In the genomic region with DNA sequence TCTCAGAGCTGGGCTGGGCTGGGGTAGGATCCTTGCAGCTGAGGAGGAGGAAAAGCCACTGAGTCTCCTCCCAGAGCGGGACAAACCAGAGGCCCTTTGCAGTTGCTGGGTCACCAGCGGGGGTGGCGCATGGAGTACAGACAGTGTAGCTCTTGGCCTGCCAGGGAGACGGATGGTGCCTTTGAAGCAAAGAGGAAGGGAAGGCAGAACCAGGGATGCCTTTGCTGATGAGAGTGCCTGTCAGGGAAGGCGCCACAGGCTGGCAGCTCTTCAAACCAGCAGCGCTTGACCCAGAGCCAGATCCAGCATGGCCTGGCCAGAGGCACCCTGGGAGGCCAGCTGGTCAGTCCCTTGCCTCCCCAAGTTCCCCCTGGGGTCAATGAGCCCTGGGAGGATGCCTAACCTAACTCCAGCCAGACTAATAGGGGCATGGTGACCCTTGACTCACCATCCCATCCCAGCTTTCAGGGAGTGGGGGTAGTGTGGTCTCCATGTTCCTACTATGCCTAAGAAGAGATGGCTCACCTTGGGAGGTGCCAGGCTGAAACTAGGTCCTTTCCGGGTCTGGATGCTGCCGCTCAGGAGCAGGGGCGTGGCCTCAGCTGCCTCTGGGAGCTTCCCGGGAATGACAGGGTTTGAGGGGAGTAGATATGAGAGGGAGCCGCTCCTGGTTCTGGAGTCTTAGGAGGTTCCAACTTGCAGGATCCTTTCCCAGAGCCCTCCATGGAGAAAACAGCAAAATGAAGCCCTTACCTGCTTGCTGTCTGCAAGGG, we compare ENCODE assay signal across 15 cellular contexts. TPM values are rescaled to one million over a fixed set of nuclear protein-coding genes. Genes with fewer than 3 reads are reported as not detected.
DNase-seq lines count a peak whose midpoint lies in the region; ATAC-seq, FAIRE-seq and TF ChIP-seq lines count a peak whose summit lies in the region.
"Had no signal": no experiment of that assay in that cellular context is flagged by ENCODE, and none has a peak within 500 bp of the region (broad histone marks: within the 10 kb centered on the region; RNA-seq: fewer than 3 reads in every experiment).

No MANE protein-coding gene starts in this region.

- no peaks in the 10 kb centered on the region for H3F3A ChIP-seq in SK-N-SH (replicated peaks; ENCODE audit: insufficient read depth)

- no peak overlapping the region for H3K4me3 ChIP-seq in SK-N-SH (ENCODE audit: low read depth in 2 of 2, low read length in 1 of 2)
- no peak overlapping the region for H3K4me3 ChIP-seq in esophagus muscularis mucosa
- no peak overlapping the region for H3K4me3 ChIP-seq in small intestine (ENCODE audit: low read depth in 1 of 2, low read length in 2 of 2)
- H3K4me3 ChIP-seq: body of pancreas had no signal

- FAIRE-seq in small intestine (lab: Jason Lieb, UNC): no peak

- CTCF ChIA-PET in SK-N-SH (lab: Yijun Ruan, JAX): interaction anchor here (3.8 to 7.7 kb wide), 2 partner anchors 10 to 71 kb away, joined by 19 to 147 read pairs; no protein-coding TSS in a partner anchor

- TF ChIP-seq CTCF in SK-N-SH (IDR thresholded peaks at IDR 0.05) (no peak), esophagus muscularis mucosa (IDR thresholded peaks at IDR 0.05) (no peak)

- in situ Hi-C loops in G401 (cut with HindIII; ENCODE audit: low sequenced_read_pairs): no loop called here

- no peak for TF ChIP-seq POLR2A in esophagus muscularis mucosa (IDR thresholded peaks at IDR 0.05; ENCODE audit: low read depth)

- TF ChIP-seq RAD21 in SK-N-SH (IDR thresholded peaks at IDR 0.05; ENCODE audit: low read length): no peak

- no peaks in the 10 kb centered on the region for H3K9me2 ChIP-seq in SK-N-SH

- POLR2A ChIA-PET in SK-N-SH (lab: Yijun Ruan, JAX): interaction anchor here (0.7 to 2.4 kb wide), 6 partner anchors 11 to 77 kb away, joined by 3 to 6 read pairs (median 4); a partner anchor contains a TSS

- 70% methylated on average over 4 of the region's 11 CpGs for WGBS in SK-N-SH (ENCODE audit: low lambda C conversion rate)
- 76% methylated on average over 11 of the region's 11 CpGs for WGBS in esophagus muscularis mucosa
- WGBS in small intestine, 3 donors: 80 to 92% (median 87%) methylated on average over 11 of the region's 11 CpGs

- no peak overlapping the region for H3K9ac ChIP-seq in SK-N-SH

- H3K9me3 ChIP-seq in SK-N-SH: no peaks in the 10 kb centered on the region
- H3K9me3 ChIP-seq in esophagus muscularis mucosa: no peaks in the 10 kb centered on the region
- H3K9me3 ChIP-seq in small intestine (ENCODE audit: control insufficient read depth, low read depth): no peaks in the 10 kb centered on the region
- H3K9me3 ChIP-seq: body of pancreas had no signal

- TF ChIP-seq EP300 in SK-N-SH (IDR thresholded peaks at IDR 0.05; ENCODE audit: borderline replicate concordance in 1 of 2, low read depth in 1 of 2, low read length in 1 of 2) (no peak), esophagus muscularis mucosa (IDR thresholded peaks at IDR 0.05) (no peak)

- intact Hi-C loops in esophagus muscularis mucosa (cut with DNase I): no loop called here

- H4K20me1 ChIP-seq in SK-N-SH (ENCODE audit: insufficient read depth): no peaks in the 10 kb centered on the region

- DNase-seq in G401 (ENCODE audit: low spot score) (peak; percentile 56), SK-N-SH (peak; percentile 63), esophagus muscularis mucosa (ENCODE audit: extremely low spot score) (peak; percentile 88), occipital lobe (lab: John Stamatoyannopoulos, UW) (peak; percentile 79), small intestine (no peak)
- no peak for DNase-seq in effector CD8-positive, alpha-beta T cell (lab: John Stamatoyannopoulos, UW)
- DNase-seq: activated CD4-positive, alpha-beta T cell treated with anti-CD3 and anti-CD28 coated beads for 4 hours; COR-L47; MM.1S; NCI-H524 treated with DMSO at 0.1 percent for 48 hours had no signal

- H3K4me1 ChIP-seq in SK-N-SH (ENCODE audit: control insufficient read depth in 1 of 2, insufficient read depth in 2 of 2, low read depth in 1 of 2, low read length in 1 of 2): peaks cover 14 to 44% of the 10 kb centered on the region in 2 experiments; a peak in 2 of 4 replicates
- peaks cover 24 to 60% (median 42%) of the 10 kb centered on the region in 4 donors for H3K4me1 ChIP-seq in esophagus muscularis mucosa
- H3K4me1 ChIP-seq in small intestine (ENCODE audit: control insufficient read depth in 2 of 2, insufficient read depth in 1 of 2, low read depth in 1 of 2, low read length in 1 of 2): no peaks in the 10 kb centered on the region

- ATAC-seq in GM19351 (IDR thresholded peaks at IDR 0.05; ENCODE audit: unreplicated experiment): no peak
- no peak for ATAC-seq in HG03159 (IDR thresholded peaks at IDR 0.05; ENCODE audit: unreplicated experiment)
- ATAC-seq: body of pancreas had no signal

- peaks cover 0 to 20% of the 10 kb centered on the region in 2 experiments for H3K36me3 ChIP-seq in SK-N-SH (replicated peaks in 1 of 2; ENCODE audit: control insufficient read depth in 1 of 2, insufficient read depth in 2 of 2, low read length in 1 of 2)
- H3K36me3 ChIP-seq in esophagus muscularis mucosa: peaks cover 0 to 76% (median 44%) of the 10 kb centered on the region in 4 donors
- no peaks in the 10 kb centered on the region for H3K36me3 ChIP-seq in small intestine (ENCODE audit: control insufficient read depth in 2 of 2, insufficient read depth in 2 of 2, low read length in 2 of 2)

- no peaks in the 10 kb centered on the region for H3K79me2 ChIP-seq in SK-N-SH (ENCODE audit: insufficient read depth)

- H2AFZ ChIP-seq in SK-N-SH (ENCODE audit: low read depth): no peak overlapping the region

- peak overlapping the region; percentile 19; the same call in 1 of the 2 replicates for H3K4me2 ChIP-seq in SK-N-SH

- H3K27me3 ChIP-seq in SK-N-SH (ENCODE audit: insufficient read depth) (no peaks in the 10 kb centered on the region), esophagus muscularis mucosa (no peaks in the 10 kb centered on the region), small intestine (ENCODE audit: control insufficient read depth in 2 of 2, insufficient read depth in 2 of 2, low read length in 2 of 2) (no peaks in the 10 kb centered on the region)
- H3K27me3 ChIP-seq: body of pancreas had no signal

- H3K27ac ChIP-seq in SK-N-SH (ENCODE audit: low read depth in 2 of 2, low read length in 1 of 2) (peak overlapping the region in 1 of 2 experiments; percentile 53; a peak in 1 of 4 replicates), esophagus muscularis mucosa (replicated peaks in 1 of 4) (peak overlapping the region in 2 of 4 donors; percentile 5 to 65), small intestine (ENCODE audit: low read depth in 1 of 2, low read length in 1 of 2) (no peak overlapping the region)

TF ChIP-seq in SK-N-SH, 30 proteins besides CTCF, POLR2A, EP300 and RAD21 (continues in another document):
- TF ChIP-seq SMC3 (IDR thresholded peaks at IDR 0.05; ENCODE audit: low read depth, low read length) (no peak), RXRA (IDR thresholded peaks at IDR 0.05; ENCODE audit: borderline replicate concordance, low read depth) (no peak), RFX5 (IDR thresholded peaks at IDR 0.05; ENCODE audit: low read length) (no peak), EZH2phosphoT487 (IDR thresholded peaks at IDR 0.05; ENCODE audit: borderline replicate concordance, low read depth) (no peak), FOXM1 (IDR thresholded peaks at IDR 0.05; ENCODE audit: low read depth) (no peak)
- TF ChIP-seq, protein P1, sequence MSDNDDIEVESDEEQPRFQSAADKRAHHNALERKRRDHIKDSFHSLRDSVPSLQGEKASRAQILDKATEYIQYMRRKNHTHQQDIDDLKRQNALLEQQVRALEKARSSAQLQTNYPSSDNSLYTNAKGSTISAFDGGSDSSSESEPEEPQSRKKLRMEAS (IDR thresholded peaks at IDR 0.05; ENCODE audit: low read depth): no peak
- TF ChIP-seq, protein P2, sequence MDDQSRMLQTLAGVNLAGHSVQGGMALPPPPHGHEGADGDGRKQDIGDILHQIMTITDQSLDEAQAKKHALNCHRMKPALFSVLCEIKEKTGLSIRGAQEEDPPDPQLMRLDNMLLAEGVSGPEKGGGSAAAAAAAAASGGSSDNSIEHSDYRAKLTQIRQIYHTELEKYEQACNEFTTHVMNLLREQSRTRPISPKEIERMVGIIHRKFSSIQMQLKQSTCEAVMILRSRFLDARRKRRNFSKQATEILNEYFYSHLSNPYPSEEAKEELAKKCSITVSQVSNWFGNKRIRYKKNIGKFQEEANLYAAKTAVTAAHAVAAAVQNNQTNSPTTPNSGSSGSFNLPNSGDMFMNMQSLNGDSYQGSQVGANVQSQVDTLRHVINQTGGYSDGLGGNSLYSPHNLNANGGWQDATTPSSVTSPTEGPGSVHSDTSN (IDR thresholded peaks at IDR 0.05): 0 out of 2 replicates have a peak, but pooled peaks have one; percentile 14
- TF ChIP-seq, protein P3, sequence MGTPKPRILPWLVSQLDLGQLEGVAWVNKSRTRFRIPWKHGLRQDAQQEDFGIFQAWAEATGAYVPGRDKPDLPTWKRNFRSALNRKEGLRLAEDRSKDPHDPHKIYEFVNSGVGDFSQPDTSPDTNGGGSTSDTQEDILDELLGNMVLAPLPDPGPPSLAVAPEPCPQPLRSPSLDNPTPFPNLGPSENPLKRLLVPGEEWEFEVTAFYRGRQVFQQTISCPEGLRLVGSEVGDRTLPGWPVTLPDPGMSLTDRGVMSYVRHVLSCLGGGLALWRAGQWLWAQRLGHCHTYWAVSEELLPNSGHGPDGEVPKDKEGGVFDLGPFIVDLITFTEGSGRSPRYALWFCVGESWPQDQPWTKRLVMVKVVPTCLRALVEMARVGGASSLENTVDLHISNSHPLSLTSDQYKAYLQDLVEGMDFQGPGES (IDR thresholded peaks at IDR 0.05; ENCODE audit: low read depth, low read length): no peak

RNA-seq across cellular contexts. Expression of a gene that starts 19.8 kb away (rescaled TPM):
- total RNA-seq in G401 (2014; rRNA removed; shearing (Covaris generic)): 8.6 and 11.6 TPM in 2 replicates
- polyA plus RNA-seq in SK-N-SH (2012; rRNA removed) (4.8 and 4.9 TPM in 2 replicates), small intestine (1 to 10 TPM; 1.3 to 8.9 (median 1.6) TPM)
- 2.1 and 2.8 TPM in 2 replicates for polyA plus RNA-seq in SK-N-SH (2012; cell fraction: cytosol; rRNA removed)
- polyA plus RNA-seq in SK-N-SH (2012; cell fraction: nucleus; rRNA removed): 18.6 and 33.7 TPM in 2 replicates
- total RNA-seq in esophagus muscularis mucosa (10 to 100 TPM in 2 of 4 donors, 1 to 10 TPM in 2; 5.6 to 17.5 (median 9.2) TPM), occipital lobe (90.8 TPM)

RNA-seq across cellular contexts. Expression of a gene that starts 31.6 kb away (rescaled TPM):
- total RNA-seq in G401 (2014; rRNA removed; shearing (Covaris generic)): 4.8 and 7.0 TPM in 2 replicates
- polyA plus RNA-seq in SK-N-SH (2012; rRNA removed): 14.1 and 20.7 TPM in 2 replicates
- polyA plus RNA-seq in SK-N-SH (2012; cell fraction: cytosol; rRNA removed): 7.5 and 9.8 TPM in 2 replicates
- 48.0 and 56.1 TPM in 2 replicates for polyA plus RNA-seq in SK-N-SH (2012; cell fraction: nucleus; rRNA removed)
- 10 to 100 TPM in 2 of 4 donors, 1 to 10 TPM in 2; 7.9 to 15.8 (median 11.3) TPM for total RNA-seq in esophagus muscularis mucosa
- 10.3 TPM for total RNA-seq in occipital lobe
- 1 to 10 TPM; 1.6 to 8.8 (median 2.7) TPM for polyA plus RNA-seq in small intestine

RNA-seq across cellular contexts. Expression of a gene that starts 45.1 kb away (rescaled TPM):
- not detected in 2 replicates for total RNA-seq in G401 (2014; rRNA removed; shearing (Covaris generic))
- not detected in 2 replicates for polyA plus RNA-seq in SK-N-SH (2012; rRNA removed)
- polyA plus RNA-seq in SK-N-SH (2012; cell fraction: cytosol; rRNA removed): not detected in 2 replicates
- not detected in 2 replicates for polyA plus RNA-seq in SK-N-SH (2012; cell fraction: nucleus; rRNA removed)
- not detected for total RNA-seq in esophagus muscularis mucosa
- not detected for total RNA-seq in occipital lobe
- polyA plus RNA-seq in small intestine: not detected
- total RNA-seq: body of pancreas, lung microvascular endothelial cell, renal cortical epithelial cell had no signal

Comparison
In these comparisons a context has a peak if more than half of its experiments do, and no peak if none do; other contexts are left out.
1. DNase-seq: peak in G401 (single experiment), SK-N-SH (single experiment), esophagus muscularis mucosa (single experiment) and occipital lobe (single experiment); none in effector CD8-positive, alpha-beta T cell (single experiment) and small intestine (single experiment).